ENCODE assay signal across 9 cellular contexts in the genomic region with DNA sequence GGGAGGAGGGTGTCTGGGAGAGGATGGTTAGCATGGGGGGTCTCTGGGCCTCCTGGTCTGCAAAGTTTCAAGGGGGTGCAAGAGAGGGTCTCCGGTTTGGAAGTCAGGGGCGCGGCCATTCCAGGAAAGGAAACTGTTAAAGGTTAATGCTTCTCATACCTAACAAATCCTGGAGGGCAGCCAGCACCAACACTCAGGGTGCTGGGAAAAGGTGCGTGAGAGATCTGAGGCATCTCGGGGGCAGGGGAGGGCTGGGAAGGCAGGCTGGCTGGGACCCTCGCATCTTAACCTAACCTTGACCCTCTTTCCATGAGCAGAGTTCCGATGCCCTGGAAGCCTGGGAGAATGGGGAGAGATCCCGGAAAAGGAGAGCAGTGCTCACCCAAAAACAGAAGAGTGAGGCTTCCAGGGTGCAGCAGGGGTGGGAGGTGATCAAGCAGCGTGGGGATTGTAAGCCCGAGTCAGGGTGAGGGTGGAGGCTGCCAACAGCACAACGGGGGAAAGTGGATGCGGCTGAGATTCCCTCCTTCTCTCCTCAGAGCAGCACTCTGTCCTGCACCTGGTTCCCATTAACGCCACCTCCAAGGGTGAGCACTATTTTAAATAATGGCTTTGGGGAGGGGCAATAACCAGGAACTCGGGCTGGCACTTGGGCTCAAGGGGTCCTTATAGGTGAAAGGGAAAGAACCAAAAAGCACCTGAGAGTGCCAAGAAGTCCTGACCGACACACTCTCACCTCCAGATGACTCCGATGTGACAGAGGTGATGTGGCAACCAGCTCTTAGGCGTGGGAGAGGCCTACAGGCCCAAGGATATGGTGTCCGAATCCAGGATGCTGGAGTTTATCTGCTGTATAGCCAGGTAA. TPM values are rescaled to one million over a fixed set of nuclear protein-coding genes. Genes with fewer than 3 reads are reported as not detected.
DNase-seq lines count a peak whose midpoint lies in the region; ATAC-seq, FAIRE-seq and TF ChIP-seq lines count a peak whose summit lies in the region.
"Had no signal": no experiment of that assay in that cellular context is flagged by ENCODE, and none has a peak within 500 bp of the region (broad histone marks: within the 10 kb centered on the region; RNA-seq: fewer than 3 reads in every experiment).

No MANE protein-coding gene starts in this region.

- H3K4me3 ChIP-seq in SK-N-MC (no peak overlapping the region), hepatocyte (no peak overlapping the region), skeletal muscle satellite cell (ENCODE audit: low read length) (no peak overlapping the region), H7 (ENCODE audit: insufficient read depth, low read depth, low read length) (no peak overlapping the region)

- H3K27me3 Mint-ChIP-seq in activated CD8-positive, alpha-beta memory T cell treated with anti-CD3 and anti-CD28 coated beads, Interleukin-2, amount 10 ng/mL, durations not matched to agents 7 days and 5 days, result no peaks in the 10 kb centered on the region

- H3K4me2 ChIP-seq in hepatocyte (peak overlapping the region; percentile 96), skeletal muscle satellite cell (ENCODE audit: low read length) (peak overlapping the region; percentile 99)

- H3K4me1 ChIP-seq in hepatocyte (ENCODE audit: insufficient read depth) (peaks cover 39% of the 10 kb centered on the region), skeletal muscle satellite cell (ENCODE audit: control insufficient read depth, insufficient read depth, low read length) (peaks cover 35% of the 10 kb centered on the region)

- H3K27ac ChIP-seq in SK-N-MC, result 0 out of 2 replicates have a peak overlapping the region, but pooled peaks have one; percentile 31
- H3K27ac ChIP-seq in hepatocyte, result peak overlapping the region; percentile 91

- CTCF ChIA-PET in activated CD8-positive, alpha-beta memory T cell treated with anti-CD3 and anti-CD28 coated beads, Interleukin-2, amount 10 ng/mL, durations not matched to agents 7 days and 5 days (lab: Charles Lee), result interaction anchor here (0.8 to 5.4 kb wide), 36 partner anchors 7 to 230 kb away, joined by 3 to 172 read pairs (median 8); a partner anchor contains a TSS
- CTCF ChIA-PET in GM10248 (lab: Yijun Ruan, JAX), result interaction anchor here (0.9 to 6.5 kb wide), 29 partner anchors 7 to 278 kb away, joined by 3 to 74 read pairs (median 10); a partner anchor contains a TSS

- H3K9ac ChIP-seq in SK-N-MC (ENCODE audit: insufficient read length), result peak overlapping the region; percentile 0
- no peak overlapping the region for H3K9ac ChIP-seq in skeletal muscle satellite cell (ENCODE audit: low read depth, low read length)

- no peaks in the 10 kb centered on the region for H3K9me3 Mint-ChIP-seq in activated CD8-positive, alpha-beta memory T cell treated with anti-CD3 and anti-CD28 coated beads, Interleukin-2, amount 10 ng/mL, durations not matched to agents 7 days and 5 days (ENCODE audit: low read depth)

- ATAC-seq in activated CD8-positive, alpha-beta memory T cell treated with anti-CD3 and anti-CD28 coated beads, Interleukin-2, amount 10 ng/mL, durations not matched to agents 7 days and 5 days, result no peak
- no peak for ATAC-seq in HG02642 (IDR thresholded peaks at IDR 0.05; ENCODE audit: poor library complexity, unreplicated experiment)

- no peaks in the 10 kb centered on the region for H3K9me3 ChIP-seq in SK-N-MC (ENCODE audit: low read depth, low read length)
- no peaks in the 10 kb centered on the region for H3K9me3 ChIP-seq in hepatocyte (ENCODE audit: low read depth)
- H3K9me3 ChIP-seq in skeletal muscle satellite cell (replicated peaks; ENCODE audit: low read length), result no peaks in the 10 kb centered on the region

- no peak for TF ChIP-seq CTCF in hepatocyte (IDR thresholded peaks at IDR 0.05; ENCODE audit: poor library complexity)
- no peak for TF ChIP-seq CTCF in GM10248 (IDR thresholded peaks at IDR 0.05; ENCODE audit: control extremely low read depth, extremely low read depth, low read depth, missing control alignments)

- WGBS in hepatocyte (ENCODE audit: low lambda C conversion rate, missing lambda C conversion rate), result 82% methylated on average over 15 of the region's 18 CpGs

- no peak overlapping the region for H3K4me3 Mint-ChIP-seq in activated CD8-positive, alpha-beta memory T cell treated with anti-CD3 and anti-CD28 coated beads, Interleukin-2, amount 10 ng/mL, durations not matched to agents 7 days and 5 days

- H3K27me3 ChIP-seq in hepatocyte (no peaks in the 10 kb centered on the region), skeletal muscle satellite cell (ENCODE audit: control insufficient read depth, insufficient read depth, low read length) (no peaks in the 10 kb centered on the region), H7 (ENCODE audit: control insufficient read depth, insufficient read depth, low read length) (no peaks in the 10 kb centered on the region)

- peaks cover 7% of the 10 kb centered on the region for H3K36me3 Mint-ChIP-seq in activated CD8-positive, alpha-beta memory T cell treated with anti-CD3 and anti-CD28 coated beads, Interleukin-2, amount 10 ng/mL, durations not matched to agents 7 days and 5 days

- peaks cover 56% of the 10 kb centered on the region for H3K4me1 Mint-ChIP-seq in activated CD8-positive, alpha-beta memory T cell treated with anti-CD3 and anti-CD28 coated beads, Interleukin-2, amount 10 ng/mL, durations not matched to agents 7 days and 5 days

- FAIRE-seq in GM19239 (lab: Jason Lieb, UNC), result peak; percentile 73
- FAIRE-seq: islet of Langerhans had no signal

- H3K27ac Mint-ChIP-seq in activated CD8-positive, alpha-beta memory T cell treated with anti-CD3 and anti-CD28 coated beads, Interleukin-2, amount 10 ng/mL, durations not matched to agents 7 days and 5 days, result no peak overlapping the region

- DNase-seq in GM19239 (ENCODE audit: insufficient read length, low spot score) (no peak), SK-N-MC (ENCODE audit: low read depth, low spot score) (no peak), hepatocyte (ENCODE audit: low spot score) (no peak), H7 (no peak), GM10248 (ENCODE audit: extremely low spot score) (no peak)
- no peak for DNase-seq in activated CD8-positive, alpha-beta memory T cell treated with anti-CD3 and anti-CD28 coated beads, Interleukin-2, amount 10 ng/mL, durations not matched to agents 7 days and 5 days

- H3K9me2 ChIP-seq in hepatocyte (replicated peaks; ENCODE audit: insufficient read depth), result no peaks in the 10 kb centered on the region

- H3K36me3 ChIP-seq in SK-N-MC (ENCODE audit: insufficient read depth, low read length), result peaks cover 12% of the 10 kb centered on the region
- no peaks in the 10 kb centered on the region for H3K36me3 ChIP-seq in hepatocyte (replicated peaks; ENCODE audit: insufficient read depth, low read depth)
- peaks cover 8% of the 10 kb centered on the region for H3K36me3 ChIP-seq in skeletal muscle satellite cell (ENCODE audit: insufficient read depth, low read length)
- H3K36me3 ChIP-seq in H7 (replicated peaks; ENCODE audit: control insufficient read depth, insufficient read depth, low read length), result peaks cover 9% of the 10 kb centered on the region

- no peak overlapping the region for H2AFZ ChIP-seq in hepatocyte

- POLR2A ChIA-PET in GM10248 (lab: Yijun Ruan, JAX), result interaction anchor here (1.3 kb wide), 1 partner anchor 14 kb away, joined by 4 read pairs; no protein-coding TSS in a partner anchor

- H4K20me1 ChIP-seq in hepatocyte (ENCODE audit: insufficient read depth, poor library complexity, severe bottlenecking), result no peaks in the 10 kb centered on the region

- peaks cover 26% of the 10 kb centered on the region for H3K79me2 ChIP-seq in hepatocyte

RNA-seq across cellular contexts. Expression of a gene that starts 1.0 kb away (rescaled TPM):
- total RNA-seq in hepatocyte, result 0.90 and 11.0 TPM in 2 replicates
- polyA plus RNA-seq in hepatocyte, result 2.4 and 5.4 TPM in 2 replicates
- 0.51 and 0.66 TPM in 2 replicates for total RNA-seq in skeletal muscle satellite cell (2012; rRNA removed)
- total RNA-seq in activated CD8-positive, alpha-beta memory T cell treated with anti-CD3 and anti-CD28 coated beads, Interleukin-2, amount 10 ng/mL, durations not matched to agents 7 days and 5 days, result 1 to 10 TPM; 2.2 to 2.5 TPM
- total RNA-seq in H7 (2014; rRNA removed; shearing (Covaris generic)), result 0.94 and 1.7 TPM in 2 replicates

RNA-seq across cellular contexts. Expression of a gene that starts 2.2 kb away (rescaled TPM):
- total RNA-seq in hepatocyte, result 61.1 and 71.2 TPM in 2 replicates
- polyA plus RNA-seq in hepatocyte, result 33.7 and 35.4 TPM in 2 replicates
- 73.3 and 90.0 TPM in 2 replicates for total RNA-seq in skeletal muscle satellite cell (2012; rRNA removed)
- total RNA-seq in activated CD8-positive, alpha-beta memory T cell treated with anti-CD3 and anti-CD28 coated beads, Interleukin-2, amount 10 ng/mL, durations not matched to agents 7 days and 5 days, result 10 to 100 TPM; 55.7 to 70.9 TPM
- total RNA-seq in H7 (2014; rRNA removed; shearing (Covaris generic)), result 137 and 203 TPM in 2 replicates

RNA-seq across cellular contexts. Expression of a gene that starts 10.7 kb away (rescaled TPM):
- total RNA-seq in hepatocyte, result 4.5 and 7.3 TPM in 2 replicates
- 8.0 and 11.3 TPM in 2 replicates for polyA plus RNA-seq in hepatocyte
- total RNA-seq in skeletal muscle satellite cell (2012; rRNA removed), result 3.3 and 6.1 TPM in 2 replicates
- 10 to 100 TPM; 52.8 to 59.4 TPM for total RNA-seq in activated CD8-positive, alpha-beta memory T cell treated with anti-CD3 and anti-CD28 coated beads, Interleukin-2, amount 10 ng/mL, durations not matched to agents 7 days and 5 days
- total RNA-seq in H7 (2014; rRNA removed; shearing (Covaris generic)), result 6.2 and 9.6 TPM in 2 replicates

RNA-seq across cellular contexts. Expression of a gene that starts 19.9 kb away (rescaled TPM):
- total RNA-seq in hepatocyte, result 64.0 and 75.5 TPM in 2 replicates
- polyA plus RNA-seq in hepatocyte, result 80.4 and 82.6 TPM in 2 replicates
- 17.5 and 19.2 TPM in 2 replicates for total RNA-seq in skeletal muscle satellite cell (2012; rRNA removed)
- total RNA-seq in activated CD8-positive, alpha-beta memory T cell treated with anti-CD3 and anti-CD28 coated beads, Interleukin-2, amount 10 ng/mL, durations not matched to agents 7 days and 5 days, result 10 to 100 TPM in 1 of 2 experiments, 1 to 10 TPM in 1; 10.0 to 26.7 TPM
- total RNA-seq in H7 (2014; rRNA removed; shearing (Covaris generic)), result 0.22 and 0.55 TPM in 2 replicates

RNA-seq across cellular contexts. Expression of a gene that starts 24.1 kb away (rescaled TPM):
- 201 and 234 TPM in 2 replicates for total RNA-seq in hepatocyte
- polyA plus RNA-seq in hepatocyte, result 109 and 113 TPM in 2 replicates
- 124 and 175 TPM in 2 replicates for total RNA-seq in skeletal muscle satellite cell (2012; rRNA removed)
- 10 to 100 TPM; 57.6 to 76.9 TPM for total RNA-seq in activated CD8-positive, alpha-beta memory T cell treated with anti-CD3 and anti-CD28 coated beads, Interleukin-2, amount 10 ng/mL, durations not matched to agents 7 days and 5 days
- total RNA-seq in H7 (2014; rRNA removed; shearing (Covaris generic)), result 111 and 146 TPM in 2 replicates
